15 cellular contexts compared by ENCODE assay signal in genomic region chr20:4971064-4971463, GRCh38. TPM values are rescaled to one million over a fixed set of nuclear protein-coding genes. Genes with fewer than 3 reads are reported as not detected.
DNase-seq lines count a peak whose midpoint lies in the region; FAIRE-seq and TF ChIP-seq lines count a peak whose summit lies in the region.
"Had no signal": no experiment of that assay in that cellular context is flagged by ENCODE, and none has a peak within 500 bp of the region (broad histone marks: within the 10 kb centered on the region; RNA-seq: fewer than 3 reads in every experiment).

No MANE protein-coding gene starts in this region.

- H3K9me3 Mint-ChIP-seq in activated T-cell treated with anti-CD3 and anti-CD28 coated beads, Interleukin-2, amount 50 U/mL, for 24 hours, result no peaks in the 10 kb centered on the region
- H3K9me3 Mint-ChIP-seq: CD4-positive, alpha-beta memory T cell; GM23338 had no signal

- H4K20me1 ChIP-seq in SU-DHL-6 (ENCODE audit: low read depth, low read length), result no peaks in the 10 kb centered on the region

- H3K4me1 ChIP-seq in kidney (ENCODE audit: control insufficient read depth in 1 of 2, insufficient read depth in 1 of 2, low read depth in 1 of 2, low read length in 2 of 2) (peaks cover 0 to 7% of the 10 kb centered on the region in 2 donors), urinary bladder (ENCODE audit: insufficient read depth) (no peaks in the 10 kb centered on the region), testis (peaks cover 16% of the 10 kb centered on the region)

- H3K36me3 ChIP-seq in SU-DHL-6 (ENCODE audit: low read length), result no peaks in the 10 kb centered on the region
- peaks cover 0 to 7% of the 10 kb centered on the region in 2 donors for H3K36me3 ChIP-seq in kidney (ENCODE audit: control insufficient read depth in 1 of 2, insufficient read depth in 2 of 2, low read length in 2 of 2)
- H3K36me3 ChIP-seq in urinary bladder (ENCODE audit: insufficient read depth), result peaks cover 2% of the 10 kb centered on the region
- no peaks in the 10 kb centered on the region for H3K36me3 ChIP-seq in testis (ENCODE audit: low read depth, missing control alignments)

- FAIRE-seq in kidney (lab: Jason Lieb, UNC), result no peak
- FAIRE-seq: GM12891 had no signal

- WGBS in urinary bladder, result 97% methylated on average over 2 of the region's 2 CpGs
- 100% methylated on average over 2 of the region's 2 CpGs for WGBS in testis, 2 donors

- no peaks in the 10 kb centered on the region for H3K27me3 Mint-ChIP-seq in activated T-cell treated with anti-CD3 and anti-CD28 coated beads, Interleukin-2, amount 50 U/mL, for 24 hours
- H3K27me3 Mint-ChIP-seq: CD4-positive, alpha-beta memory T cell had no signal

- H3K4me2 ChIP-seq in SU-DHL-6 (ENCODE audit: low read depth, low read length, poor library complexity, severe bottlenecking), result no peak overlapping the region
- H3K4me2 ChIP-seq: GM23338 had no signal

- H3K27ac ChIP-seq in SU-DHL-6 (ENCODE audit: low read depth, low read length) (peak overlapping the region; percentile 42; the same call in 1 of the 2 replicates), kidney (ENCODE audit: low read depth in 2 of 2, low read length in 2 of 2) (no peak overlapping the region), urinary bladder (ENCODE audit: low read depth) (peak overlapping the region; percentile 6), testis (no peak overlapping the region)

- H3K4me3 Mint-ChIP-seq in activated T-cell treated with anti-CD3 and anti-CD28 coated beads, Interleukin-2, amount 50 U/mL, for 24 hours, result no peak overlapping the region
- H3K4me3 Mint-ChIP-seq: CD4-positive, alpha-beta memory T cell; GM23338 had no signal

- peaks cover 31% of the 10 kb centered on the region for H3F3A ChIP-seq in SU-DHL-6 (ENCODE audit: insufficient read depth)

- TF ChIP-seq POLR2A in testis (IDR thresholded peaks at IDR 0.05), result no peak

- no peaks in the 10 kb centered on the region for H3K9me3 ChIP-seq in SU-DHL-6 (ENCODE audit: insufficient read depth, low read length)
- H3K9me3 ChIP-seq in kidney (ENCODE audit: control insufficient read depth in 1 of 2, low read length in 2 of 2), result no peaks in the 10 kb centered on the region
- no peaks in the 10 kb centered on the region for H3K9me3 ChIP-seq in testis

- no peaks in the 10 kb centered on the region for H3K9me2 ChIP-seq in SU-DHL-6 (replicated peaks; ENCODE audit: insufficient read depth, low read length)

- peaks cover 43% of the 10 kb centered on the region for H3K36me3 Mint-ChIP-seq in activated T-cell treated with anti-CD3 and anti-CD28 coated beads, Interleukin-2, amount 50 U/mL, for 24 hours (ENCODE audit: low read depth)

- DNase-seq in activated T-cell treated with anti-CD3 and anti-CD28 coated beads, Interleukin-2, amount 50 U/mL, for 24 hours, result no peak
- DNase-seq in activated T-cell treated with anti-CD3 and anti-CD28 coated beads for 4 hours (no peak), kidney (peak; percentile 2), iPS-NIHi11 (ENCODE audit: low spot score) (no peak), testis (no peak)
- DNase-seq: 8988T; ACHN; C1 segment of cervical spinal cord; CD4-positive, alpha-beta memory T cell; DMS79; H7 had no signal

- H3K27me3 ChIP-seq in SU-DHL-6 (ENCODE audit: low read length) (no peaks in the 10 kb centered on the region), testis (no peaks in the 10 kb centered on the region)

- H3K9ac ChIP-seq in SU-DHL-6 (ENCODE audit: low read length) (no peak overlapping the region), kidney (ENCODE audit: low read length in 2 of 2) (no peak overlapping the region)

- H2AFZ ChIP-seq in SU-DHL-6 (ENCODE audit: low read depth, low read length, severe bottlenecking), result no peak overlapping the region
- H2AFZ ChIP-seq: GM23338 had no signal

- H3K4me1 Mint-ChIP-seq in activated T-cell treated with anti-CD3 and anti-CD28 coated beads, Interleukin-2, amount 50 U/mL, for 24 hours (ENCODE audit: low read depth), result peaks cover 32% of the 10 kb centered on the region

- H3K4me3 ChIP-seq in SU-DHL-6 (ENCODE audit: insufficient read depth, low read length, poor library complexity, severe bottlenecking), result no peak overlapping the region
- H3K4me3 ChIP-seq in kidney (ENCODE audit: low read length in 2 of 2), result no peak overlapping the region
- no peak overlapping the region for H3K4me3 ChIP-seq in urinary bladder (ENCODE audit: low read depth, low read length)
- no peak overlapping the region for H3K4me3 ChIP-seq in testis
- H3K4me3 ChIP-seq: GM23338 had no signal

- TF ChIP-seq CTCF in SU-DHL-6 (IDR thresholded peaks at IDR 0.05; ENCODE audit: insufficient read depth, low read length, poor library complexity, severe bottlenecking) (no peak), kidney (IDR thresholded peaks at IDR 0.05; ENCODE audit: borderline replicate concordance, extremely low read depth, insufficient read depth) (no peak), testis (IDR thresholded peaks at IDR 0.05) (no peak)

- peaks cover 12% of the 10 kb centered on the region; the same call in 1 of the 2 replicates for H3K79me2 ChIP-seq in SU-DHL-6 (ENCODE audit: insufficient read depth, low read length)

- H3K27ac Mint-ChIP-seq in activated T-cell treated with anti-CD3 and anti-CD28 coated beads, Interleukin-2, amount 50 U/mL, for 24 hours, result peak overlapping the region; percentile 23
- H3K27ac Mint-ChIP-seq: GM23338 had no signal

- intact Hi-C loops in kidney (cut with DNase I) (no loop called here), testis (cut with DNase I; ENCODE audit: low total_unique reads) (no loop called here)

RNA-seq across cellular contexts. Expression of gene SLC23A2, which starts 30.2 kb away (rescaled TPM):
- total RNA-seq in kidney (20.5 TPM), urinary bladder (22.7 TPM), testis (10 to 100 TPM; 40.7 to 49.3 TPM)
- polyA plus RNA-seq in kidney (ENCODE audit: insufficient read depth, low read depth, low replicate concordance) (4.8 TPM), urinary bladder (17.5 TPM), testis (ENCODE audit: insufficient read depth, low read depth, low replicate concordance) (23.6 TPM)

Comparison
In these comparisons a context has a peak if more than half of its experiments do, and no peak if none do; other contexts are left out.
1. H3K27ac ChIP-seq: peak in SU-DHL-6 (single experiment) and urinary bladder (single experiment); none in kidney (0 of 2) and testis (0 of 2).